28 cellular contexts compared by ENCODE assay signal in genomic region chr12:70762000-70762399, GRCh38.
"Had no signal": no experiment of that assay in that cellular context is flagged by ENCODE, and none has a peak within 500 bp of the region (broad histone marks: within the 10 kb centered on the region; RNA-seq: fewer than 3 reads in every experiment).

No MANE protein-coding gene starts in this region.

- H3K9me3 ChIP-seq: colonic mucosa, esophagus squamous epithelium, gastrocnemius medialis had no signal

- H3K36me3 ChIP-seq: colonic mucosa, esophagus muscularis mucosa, esophagus squamous epithelium, gastrocnemius medialis, gastroesophageal sphincter, heart left ventricle, heart right ventricle had no signal

- H3K4me1 ChIP-seq: colonic mucosa, esophagus muscularis mucosa, esophagus squamous epithelium, gastrocnemius medialis, gastroesophageal sphincter, heart left ventricle, heart right ventricle had no signal

- H3K27me3 ChIP-seq: colonic mucosa, dorsolateral prefrontal cortex, esophagus muscularis mucosa, esophagus squamous epithelium, foreskin keratinocyte, gastrocnemius medialis, gastroesophageal sphincter, heart left ventricle, heart right ventricle had no signal

- ATAC-seq: effector memory CD8-positive, alpha-beta T cell; esophagus mucosa; foreskin keratinocyte; gastrocnemius medialis; gastroesophageal sphincter; heart left ventricle; heart right ventricle had no signal

- DNase-seq: colonic mucosa; cortex of kidney; dermis blood vessel endothelial cell; dorsolateral prefrontal cortex; effector CD4-positive, alpha-beta T cell; effector CD8-positive, alpha-beta T cell; effector memory CD4-positive, alpha-beta T cell; effector memory CD8-positive, alpha-beta T cell; endodermal cell; erythroblast; esophagus squamous epithelium; foreskin fibroblast; foreskin keratinocyte; foreskin melanocyte; gastrocnemius medialis; glutamatergic neuron; head of caudate nucleus; heart left ventricle; heart right ventricle had no signal

- FAIRE-seq: colon, endometrium, endothelial cell of umbilical vein, frontal cortex had no signal

- H3K4me3 ChIP-seq: colonic mucosa, coronary artery, dorsolateral prefrontal cortex, esophagus muscularis mucosa, esophagus squamous epithelium, gastrocnemius medialis, gastroesophageal sphincter, heart left ventricle, heart right ventricle had no signal

- H3K27ac ChIP-seq: colonic mucosa, coronary artery, dorsolateral prefrontal cortex, epithelial cell of prostate, esophagus muscularis mucosa, esophagus squamous epithelium, foreskin keratinocyte, gastrocnemius medialis, gastroesophageal sphincter, heart left ventricle, heart right ventricle had no signal
